ENCODE assay signal across 22 cellular contexts in the genomic region with DNA sequence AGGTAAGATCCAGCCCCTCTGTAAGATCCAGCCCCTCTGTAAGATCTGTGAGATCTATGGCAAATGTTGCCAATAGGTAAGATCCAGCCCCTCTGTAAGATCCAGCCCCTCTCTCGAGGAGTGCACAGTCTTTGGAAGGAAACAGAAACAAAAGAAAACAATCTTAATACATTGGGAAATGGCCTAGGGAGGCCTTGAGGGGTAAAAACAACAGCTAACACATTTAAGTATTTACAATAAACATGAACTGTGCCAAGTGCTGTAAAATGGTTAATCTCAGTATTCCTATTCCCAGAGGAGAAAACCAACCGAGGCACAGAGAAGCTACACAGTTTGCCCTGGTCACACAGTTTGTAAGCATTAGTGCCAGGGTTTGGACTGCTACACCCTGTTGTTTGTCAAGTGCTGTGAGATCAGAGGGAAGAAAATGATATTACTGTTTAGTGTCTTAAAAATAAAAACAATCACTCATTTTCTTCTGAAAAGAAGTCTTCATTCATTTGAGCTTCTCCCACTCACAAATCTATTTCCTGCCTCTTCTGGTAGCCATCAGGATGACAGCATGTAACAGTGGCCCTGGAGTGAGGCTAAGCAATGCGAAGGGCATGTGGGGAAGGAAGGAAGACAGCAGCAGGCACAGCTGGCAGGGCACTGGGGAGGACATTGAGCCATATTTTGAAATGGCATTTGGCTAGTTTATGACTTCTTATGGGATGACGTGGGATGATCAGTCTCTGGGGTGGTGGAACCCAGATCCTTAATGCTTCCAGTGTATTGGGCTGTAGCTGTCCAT.
DNase-seq lines count a peak whose midpoint lies in the region; ATAC-seq, FAIRE-seq and TF ChIP-seq lines count a peak whose summit lies in the region.
"Had no signal": no experiment of that assay in that cellular context is flagged by ENCODE, and none has a peak within 500 bp of the region (broad histone marks: within the 10 kb centered on the region; RNA-seq: fewer than 3 reads in every experiment).

No MANE protein-coding gene starts in this region.

- H3K36me3 ChIP-seq in A673 (ENCODE audit: insufficient read depth, low read length, poor library complexity, severe bottlenecking) (no peaks in the 10 kb centered on the region), H1 (ENCODE audit: control insufficient read depth in 2 of 4, insufficient read depth in 4 of 4, low read length in 3 of 4) (no peaks in the 10 kb centered on the region), mesendoderm (ENCODE audit: control insufficient read depth, insufficient read depth, low read length) (no peaks in the 10 kb centered on the region)
- H3K36me3 ChIP-seq: adrenal gland, heart left ventricle had no signal

- H3K4ac ChIP-seq in H1 (replicated peaks; ENCODE audit: insufficient read length, low read depth, low read length) (no peak overlapping the region), mesendoderm (ENCODE audit: low read depth, low read length) (no peak overlapping the region)

- 85% methylated on average over 4 of the region's 4 CpGs; no CpG with 5 or more reads in 1 of the 2 experiments for WGBS in H1 (ENCODE audit: extremely low coverage in 1 of 2, insufficient coverage in 1 of 2, insufficient read length in 1 of 2, insufficient replicate concordance in 2 of 2, low coverage in 1 of 2, low lambda C conversion rate in 2 of 2, missing lambda C conversion rate in 1 of 2), 2 experiments
- no CpG with 5 or more reads among the region's 4 CpGs for WGBS in mesendoderm (ENCODE audit: extremely low coverage, insufficient coverage, low lambda C conversion rate)

- no peak overlapping the region for H2BK12ac ChIP-seq in H1 (ENCODE audit: low read depth, low read length)

- H2BK5ac ChIP-seq in H1 (ENCODE audit: low read depth, low read length) (no peak overlapping the region), mesendoderm (ENCODE audit: low read length) (no peak overlapping the region)

- H3K79me2 ChIP-seq in H1 (ENCODE audit: control insufficient read depth in 1 of 2, insufficient read depth in 2 of 2, low read length in 2 of 2) (no peaks in the 10 kb centered on the region), mesendoderm (ENCODE audit: control insufficient read depth, insufficient read depth, low read length) (no peaks in the 10 kb centered on the region)

- H3K9ac ChIP-seq in H1 (replicated peaks in 1 of 4; ENCODE audit: extremely low read depth in 1 of 4, low read depth in 3 of 4, low read length in 3 of 4) = no peak overlapping the region
- H3K9ac ChIP-seq in mesendoderm (ENCODE audit: low read length) = no peak overlapping the region

- POLR2A ChIA-PET in A673 (lab: Charles Lee; ENCODE audit: low non-redundant PET) = no interaction called here
- POLR2A ChIA-PET in H1 (lab: Charles Lee; ENCODE audit: partially characterized antibody) = no interaction called here

- H3K4me3 ChIP-seq in A673 (ENCODE audit: low read depth, low read length, poor library complexity, severe bottlenecking) (no peak overlapping the region), H1 (ENCODE audit: extremely low read depth in 1 of 4, insufficient read depth in 2 of 4, low read depth in 3 of 4, low read length in 4 of 4) (no peak overlapping the region), mesendoderm (ENCODE audit: low read length) (no peak overlapping the region)
- H3K4me3 ChIP-seq: adrenal gland, heart left ventricle had no signal

- no peak overlapping the region for H2BK120ac ChIP-seq in H1 (replicated peaks; ENCODE audit: low read depth, low read length)
- H2BK120ac ChIP-seq in mesendoderm (ENCODE audit: low read depth, low read length) = no peak overlapping the region

- intact Hi-C loops in A673 (cut with micrococcal nuclease; ENCODE audit: unreplicated experiment) = no loop called here

- TF ChIP-seq EP300 in H1 (IDR thresholded peaks at IDR 0.05; ENCODE audit: borderline replicate concordance in 1 of 2, low read depth in 2 of 2, low read length in 2 of 2) = no peak

- no peaks in the 10 kb centered on the region for H3K27me3 ChIP-seq in A673 (replicated peaks; ENCODE audit: insufficient read depth, low read depth, low read length, poor library complexity)
- no peaks in the 10 kb centered on the region; a peak in 1 of 7 replicates for H3K27me3 ChIP-seq in H1 (replicated peaks in 1 of 4; ENCODE audit: control insufficient read depth in 3 of 4, extremely low read depth in 1 of 4, insufficient read depth in 3 of 4, low read length in 3 of 4)
- H3K27me3 ChIP-seq in mesendoderm (ENCODE audit: insufficient read depth, low read length, poor library complexity) = no peaks in the 10 kb centered on the region
- H3K27me3 ChIP-seq: adrenal gland, heart left ventricle had no signal

- H3K23me2 ChIP-seq in H1 (ENCODE audit: low read depth, low read length) = no peaks in the 10 kb centered on the region; the same call in 1 of the 2 replicates

- H3K4me2 ChIP-seq in H1 (ENCODE audit: insufficient read depth in 1 of 2, low read depth in 2 of 2, low read length in 2 of 2) = no peak overlapping the region
- H3K4me2 ChIP-seq in mesendoderm (ENCODE audit: low read length) = no peak overlapping the region

- TF ChIP-seq CTCF in A673 (conservative IDR thresholded peaks at IDR 0.05; ENCODE audit: low read depth, low read length) (no peak), H1 (IDR thresholded peaks at IDR 0.05; ENCODE audit: control extremely low read depth in 1 of 3, insufficient read depth in 1 of 3, low read depth in 1 of 3, low read length in 3 of 3) (no peak)

- no peak overlapping the region for H2AFZ ChIP-seq in H1 (ENCODE audit: low read length)

- no peak overlapping the region for H3K27ac ChIP-seq in A673 (ENCODE audit: low read depth, low read length, poor library complexity, severe bottlenecking)
- H3K27ac ChIP-seq in H1 (ENCODE audit: low read depth, low read length) = no peak overlapping the region
- H3K27ac ChIP-seq in mesendoderm (ENCODE audit: low read depth, low read length) = no peak overlapping the region
- H3K27ac ChIP-seq: adrenal gland, heart left ventricle had no signal

- no peak for FAIRE-seq in H1 (lab: Jason Lieb, UNC)
- FAIRE-seq: HTR-8/SVneo had no signal

- H3K4me1 ChIP-seq in A673 (ENCODE audit: insufficient read depth, low read length, poor library complexity, severe bottlenecking) = peaks cover 6% of the 10 kb centered on the region
- peaks cover 0 to 7% (median 2%) of the 10 kb centered on the region in 4 experiments; a peak in 4 of 7 replicates for H3K4me1 ChIP-seq in H1 (replicated peaks in 1 of 4; ENCODE audit: control insufficient read depth in 3 of 4, insufficient read depth in 4 of 4, low read length in 3 of 4)
- H3K4me1 ChIP-seq in mesendoderm (ENCODE audit: control insufficient read depth, low read depth, low read length) = no peaks in the 10 kb centered on the region
- H3K4me1 ChIP-seq: adrenal gland had no signal

- H3K56ac ChIP-seq in H1 (replicated peaks; ENCODE audit: insufficient read length, low read depth, low read length) (no peak overlapping the region), mesendoderm (ENCODE audit: low read length) (no peak overlapping the region)

- H4K91ac ChIP-seq in H1 (replicated peaks; ENCODE audit: insufficient read length, low read length) = no peak overlapping the region

- H3K9me3 ChIP-seq in A673 (ENCODE audit: low read depth, low read length, poor library complexity, severe bottlenecking) (no peaks in the 10 kb centered on the region), H1 (ENCODE audit: insufficient read depth in 2 of 2, low read depth in 1 of 2, low read length in 1 of 2) (no peaks in the 10 kb centered on the region)
- H3K9me3 ChIP-seq: adrenal gland, heart left ventricle had no signal

- no peak overlapping the region; the same call in 1 of the 2 replicates for H2AK5ac ChIP-seq in H1 (ENCODE audit: low read depth, low read length)
- no peak overlapping the region for H2AK5ac ChIP-seq in mesendoderm (ENCODE audit: low read length)

- CTCF ChIA-PET in A673 (lab: Charles Lee) (no interaction called here), H1 (lab: Charles Lee; ENCODE audit: partially characterized antibody) (interaction anchor here (0.6 kb wide), 1 partner anchor 53 kb away, joined by 3 read pairs; no protein-coding TSS in a partner anchor)

- no peak for TF ChIP-seq RAD21 in H1 (IDR thresholded peaks at IDR 0.05 in 1 of 2, conservative IDR thresholded peaks at IDR 0.05 in 1 of 2; ENCODE audit: low read depth in 2 of 2, low read length in 2 of 2)

- H4K5ac ChIP-seq in H1 (ENCODE audit: insufficient read length, low read depth, low read length) = no peak overlapping the region
- no peak overlapping the region for H4K5ac ChIP-seq in mesendoderm (ENCODE audit: low read length)

- no peak overlapping the region for H2BK20ac ChIP-seq in H1 (ENCODE audit: low read length)

- H3K14ac ChIP-seq in H1 (ENCODE audit: insufficient read length) = no peak overlapping the region

- TF ChIP-seq POLR2A in H1 (IDR thresholded peaks at IDR 0.05; ENCODE audit: control extremely low read depth in 1 of 2, low read depth in 2 of 2, low read length in 2 of 2) = no peak

- no peak for ATAC-seq in HG02678 (IDR thresholded peaks at IDR 0.05; ENCODE audit: unreplicated experiment)
- no peak for ATAC-seq in HG03342 (IDR thresholded peaks at IDR 0.05; ENCODE audit: unreplicated experiment)
- no peak for ATAC-seq in GM19455 (IDR thresholded peaks at IDR 0.05; ENCODE audit: unreplicated experiment)
- ATAC-seq: activated CD8-positive, alpha-beta memory T cell treated with anti-CD3 and anti-CD28 coated beads, Interleukin-2, amount 10 ng/mL, durations not matched to agents 7 days and 5 days; esophagus mucosa; heart left ventricle; naive thymus-derived CD4-positive, alpha-beta T cell had no signal

- H3K18ac ChIP-seq in H1 (ENCODE audit: extremely low read depth, low read length) (no peak overlapping the region), mesendoderm (ENCODE audit: low read length) (no peak overlapping the region)

- H4K8ac ChIP-seq in H1 (ENCODE audit: extremely low read depth, insufficient read depth, low read length) = no peak overlapping the region
- H4K8ac ChIP-seq in mesendoderm (ENCODE audit: low read depth, low read length) = no peak overlapping the region

- no peak overlapping the region for H2BK15ac ChIP-seq in H1 (ENCODE audit: low read length)
- no peak overlapping the region for H2BK15ac ChIP-seq in mesendoderm (replicated peaks; ENCODE audit: low read depth)

- DNase-seq in A673 (ENCODE audit: low spot score) = peak; percentile 69
- peak; percentile 12 for DNase-seq in LHCN-M2 (ENCODE audit: low read depth)
- no peak for DNase-seq in H1 (ENCODE audit: low read depth in 1 of 2, low spot score in 2 of 2)
- DNase-seq in mesendoderm = peak; percentile 31
- DNase-seq in DMS 273 (lab: John Stamatoyannopoulos, UW; ENCODE audit: unreplicated experiment) = no peak
- DNase-seq: activated CD4-positive, alpha-beta T cell treated with anti-CD3 and anti-CD28 coated beads for 4 hours; activated CD8-positive, alpha-beta memory T cell treated with anti-CD3 and anti-CD28 coated beads, Interleukin-2, amount 10 ng/mL, durations not matched to agents 7 days and 5 days; adrenal gland; CD4-positive, alpha-beta memory T cell; central memory CD4-positive, alpha-beta T cell; DMS79; heart left ventricle; naive thymus-derived CD4-positive, alpha-beta T cell; NCI-H510A; RPMI8226; substantia nigra; SW 1271 had no signal

- H3K23ac ChIP-seq in H1 (ENCODE audit: insufficient read length) = no peak overlapping the region
- no peak overlapping the region for H3K23ac ChIP-seq in mesendoderm (ENCODE audit: low read length)

- H4K20me1 ChIP-seq in H1 (replicated peaks in 1 of 2; ENCODE audit: control insufficient read depth in 1 of 2, insufficient read depth in 2 of 2, low read length in 2 of 2) = no peaks in the 10 kb centered on the region

- BruUV-seq in A673 (replicated peaks; lab: Mats Ljungman, UMichigan) = no TSS peak

- no peaks in the 10 kb centered on the region for H3K79me1 ChIP-seq in H1 (ENCODE audit: low read depth, low read length)
- no peaks in the 10 kb centered on the region for H3K79me1 ChIP-seq in mesendoderm (ENCODE audit: low read length)

Comparison
In these comparisons a context has a peak if more than half of its experiments do, and no peak if none do; other contexts are left out.
1. DNase-seq: peak in A673 (single experiment), LHCN-M2 (single experiment) and mesendoderm (single experiment); none in H1 (0 of 2) and DMS 273 (single experiment).